8 cellular contexts compared by ENCODE assay signal in the genomic region with DNA sequence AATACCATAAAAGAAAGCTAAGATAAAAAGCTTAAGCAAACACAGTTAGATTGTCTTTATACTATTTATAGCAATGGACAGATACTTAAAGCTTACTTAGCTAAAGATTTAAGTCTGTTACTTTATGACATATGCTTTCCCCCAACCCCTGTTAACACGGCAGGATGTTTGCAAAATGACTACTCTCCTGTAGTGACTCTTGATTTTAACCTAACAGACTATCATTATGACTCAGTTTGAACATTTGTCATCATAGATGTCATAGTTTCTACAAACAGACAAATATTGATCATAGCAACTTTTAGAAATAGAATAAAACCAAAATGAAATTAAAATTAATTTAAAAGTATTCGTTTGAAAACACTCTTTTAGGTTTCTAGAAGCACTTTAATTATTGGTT. TPM values are rescaled to one million over a fixed set of nuclear protein-coding genes. Genes with fewer than 3 reads are reported as not detected.
DNase-seq lines count a peak whose midpoint lies in the region; ATAC-seq, FAIRE-seq and TF ChIP-seq lines count a peak whose summit lies in the region.

No MANE protein-coding gene starts in this region.

- no peaks in the 10 kb centered on the region for H3K9me3 Mint-ChIP-seq in activated CD4-positive, alpha-beta memory T cell treated with anti-CD3 and anti-CD28 coated beads for 36 hours

- H3K27ac ChIP-seq in mesendoderm (ENCODE audit: low read depth, low read length), result no peak overlapping the region

- WGBS in mesendoderm (ENCODE audit: extremely low coverage, insufficient coverage, low lambda C conversion rate), result no CpG with 5 or more reads among the region's 2 CpGs

- ATAC-seq in GM19023 (IDR thresholded peaks at IDR 0.05; ENCODE audit: unreplicated experiment) (peak; percentile 97), HG03025 (IDR thresholded peaks at IDR 0.05; ENCODE audit: low FRiP score, unreplicated experiment) (peak; percentile 95)

- CTCF ChIA-PET in activated CD4-positive, alpha-beta memory T cell treated with anti-CD3 and anti-CD28 coated beads for 36 hours (lab: Charles Lee), result interaction anchor here (0.6 to 1.9 kb wide), 4 partner anchors 15 to 56 kb away, joined by 3 to 4 read pairs (median 4); no protein-coding TSS in a partner anchor

- no peak overlapping the region for H3K27ac Mint-ChIP-seq in activated CD4-positive, alpha-beta memory T cell treated with anti-CD3 and anti-CD28 coated beads for 36 hours

- H3K4me3 Mint-ChIP-seq in activated CD4-positive, alpha-beta memory T cell treated with anti-CD3 and anti-CD28 coated beads for 36 hours, result no peak overlapping the region

- H3K18ac ChIP-seq in mesendoderm (ENCODE audit: low read length), result no peak overlapping the region

- H3K4ac ChIP-seq in mesendoderm (ENCODE audit: low read depth, low read length), result no peak overlapping the region

- H4K8ac ChIP-seq in mesendoderm (ENCODE audit: low read depth, low read length), result no peak overlapping the region

- no peak overlapping the region for H3K4me2 ChIP-seq in mesendoderm (ENCODE audit: low read length)

- no peak overlapping the region for H2BK120ac ChIP-seq in mesendoderm (ENCODE audit: low read depth, low read length)

- H3K79me1 ChIP-seq in mesendoderm (ENCODE audit: low read length), result no peaks in the 10 kb centered on the region

- in situ Hi-C loops in KBM-7 (cut with MboI; ENCODE audit: low pct_unique_long_range_greater_than_20kb, low sequenced_read_pairs), result no loop called here

- no peaks in the 10 kb centered on the region for H3K27me3 ChIP-seq in mesendoderm (ENCODE audit: insufficient read depth, low read length, poor library complexity)

- no peaks in the 10 kb centered on the region for H3K36me3 ChIP-seq in mesendoderm (ENCODE audit: control insufficient read depth, insufficient read depth, low read length)

- DNase-seq in AG20443 (ENCODE audit: low spot score) (peak; percentile 11), activated gamma-delta T cell treated with Interleukin-2 at 50 U/mL for 16 hours (no peak), KBM-7 (no peak), H54 (ENCODE audit: insufficient read length, low spot score) (no peak), mesendoderm (no peak)
- DNase-seq in activated CD4-positive, alpha-beta memory T cell treated with anti-CD3 and anti-CD28 coated beads for 36 hours, result peak; percentile 53

- H2AK5ac ChIP-seq in mesendoderm (ENCODE audit: low read length), result no peak overlapping the region

- no peak overlapping the region for H2BK5ac ChIP-seq in mesendoderm (ENCODE audit: low read length)

- H3K23ac ChIP-seq in mesendoderm (ENCODE audit: low read length), result no peak overlapping the region

- no peak for TF ChIP-seq POLR2A in H54 (IDR thresholded peaks at IDR 0.05; ENCODE audit: low read depth, low read length)

- no peak overlapping the region for H3K56ac ChIP-seq in mesendoderm (ENCODE audit: low read length)

- no peak for FAIRE-seq in H54 (lab: Jason Lieb, UNC)

- H3K4me1 Mint-ChIP-seq in activated CD4-positive, alpha-beta memory T cell treated with anti-CD3 and anti-CD28 coated beads for 36 hours (ENCODE audit: low read depth), result peaks cover 8% of the 10 kb centered on the region

- intact Hi-C loops in activated CD4-positive, alpha-beta memory T cell treated with anti-CD3 and anti-CD28 coated beads for 36 hours (cut with micrococcal nuclease), result loop anchor here (1.0 to 2.0 kb wide), 4 partner anchors 58 to 322 kb away; no protein-coding TSS in a partner anchor

- POLR2A ChIA-PET in activated CD4-positive, alpha-beta memory T cell treated with anti-CD3 and anti-CD28 coated beads for 36 hours (lab: Charles Lee), result interaction anchor here (0.7 to 1.1 kb wide), 4 partner anchors 8 to 305 kb away, joined by 3 to 4 read pairs (median 4); a partner anchor contains a TSS

- no peak overlapping the region for H4K5ac ChIP-seq in mesendoderm (ENCODE audit: low read length)

- H3K9ac ChIP-seq in mesendoderm (ENCODE audit: low read length), result no peak overlapping the region

- H2BK15ac ChIP-seq in mesendoderm (replicated peaks; ENCODE audit: low read depth), result no peak overlapping the region

- H3K27me3 Mint-ChIP-seq in activated CD4-positive, alpha-beta memory T cell treated with anti-CD3 and anti-CD28 coated beads for 36 hours, result no peaks in the 10 kb centered on the region

- H3K36me3 Mint-ChIP-seq in activated CD4-positive, alpha-beta memory T cell treated with anti-CD3 and anti-CD28 coated beads for 36 hours, result no peaks in the 10 kb centered on the region

- no peak overlapping the region for H3K4me3 ChIP-seq in mesendoderm (ENCODE audit: low read length)

- H3K4me1 ChIP-seq in mesendoderm (ENCODE audit: control insufficient read depth, low read depth, low read length), result no peaks in the 10 kb centered on the region

- no peaks in the 10 kb centered on the region for H3K79me2 ChIP-seq in mesendoderm (ENCODE audit: control insufficient read depth, insufficient read depth, low read length)

RNA-seq across cellular contexts. Expression of a gene that starts 7.8 kb away (rescaled TPM):
- total RNA-seq in activated CD4-positive, alpha-beta memory T cell treated with anti-CD3 and anti-CD28 coated beads for 36 hours, result 10 to 100 TPM; 84.6 to 91.4 TPM
- polyA plus RNA-seq in mesendoderm (2013, experiment 1 of 2), result 3.0 TPM
- 2.8 TPM for polyA plus RNA-seq in mesendoderm (2013, experiment 2 of 2)

RNA-seq across cellular contexts. Expression of a gene that starts 12.5 kb away (rescaled TPM):
- 10 to 100 TPM; 58.8 to 63.5 TPM for total RNA-seq in activated CD4-positive, alpha-beta memory T cell treated with anti-CD3 and anti-CD28 coated beads for 36 hours
- polyA plus RNA-seq in mesendoderm (2013, experiment 1 of 2), result 5.0 TPM
- polyA plus RNA-seq in mesendoderm (2013, experiment 2 of 2), result 4.8 TPM

RNA-seq across cellular contexts. Expression of a gene that starts 36.9 kb away (rescaled TPM):
- total RNA-seq in activated CD4-positive, alpha-beta memory T cell treated with anti-CD3 and anti-CD28 coated beads for 36 hours, result under 1 TPM in 1 of 2 experiments, not detected in 1; 0.24 TPM
- 0.10 TPM for polyA plus RNA-seq in mesendoderm (2013, experiment 1 of 2)
- 0.06 TPM for polyA plus RNA-seq in mesendoderm (2013, experiment 2 of 2)

Comparison
In these comparisons a context has a peak if more than half of its experiments do, and no peak if none do; other contexts are left out.
1. DNase-seq: peak in AG20443 (single experiment) and activated CD4-positive, alpha-beta memory T cell treated with anti-CD3 and anti-CD28 coated beads for 36 hours (single experiment); none in activated gamma-delta T cell treated with Interleukin-2 at 50 U/mL for 16 hours (single experiment), KBM-7 (single experiment), H54 (single experiment) and mesendoderm (single experiment).